Comparison of ENCODE assay signal across 9 cellular contexts in the genomic region with DNA sequence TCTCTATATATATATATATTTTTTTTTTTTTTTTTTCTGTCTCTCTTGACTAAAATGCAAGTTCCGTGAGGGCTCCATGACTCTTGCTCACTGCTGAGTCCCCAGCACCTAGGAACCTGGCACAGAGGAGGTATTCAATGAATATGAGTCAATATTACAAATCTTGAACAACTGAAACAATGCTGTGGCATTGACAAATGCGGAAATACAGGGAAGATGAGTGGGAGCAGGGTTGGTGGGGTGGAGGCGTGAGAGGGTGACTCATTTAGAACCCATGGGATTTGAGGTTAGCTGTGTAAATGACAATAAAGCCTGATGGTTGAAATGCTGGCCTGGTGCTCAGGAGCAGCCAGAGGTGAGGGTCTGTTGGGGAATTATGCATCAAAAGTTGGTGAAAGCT.
A peak's percentile ranks its signal among the peaks of the same experiment; 100 is the strongest.
DNase-seq lines count a peak whose midpoint lies in the region; ATAC-seq, FAIRE-seq and TF ChIP-seq lines count a peak whose summit lies in the region.
"Had no signal": no experiment of that assay in that cellular context is flagged by ENCODE, and none has a peak within 500 bp of the region (broad histone marks: within the 10 kb centered on the region; RNA-seq: fewer than 3 reads in every experiment).

No MANE protein-coding gene starts in this region.

- POLR2A ChIA-PET in OCI-LY7 (lab: Charles Lee) (interaction anchor here (1.2 to 12.5 kb wide), 3 partner anchors 12 to 121 kb away, joined by 3 to 160 read pairs (median 8); no protein-coding TSS in a partner anchor), K562 (lab: Yijun Ruan, JAX) (no interaction called here)

- H3K27ac ChIP-seq in OCI-LY7 (ENCODE audit: low read depth, low read length, poor library complexity, severe bottlenecking), result peak overlapping the region; percentile 45
- H3K27ac ChIP-seq in K562 (ENCODE audit: extremely low read depth, low read depth, low read length), result no peak overlapping the region

- ATAC-seq in K562 (no peak), HG02938 (IDR thresholded peaks at IDR 0.05; ENCODE audit: unreplicated experiment) (no peak), GM21390 (IDR thresholded peaks at IDR 0.05; ENCODE audit: unreplicated experiment) (no peak)

- no peak overlapping the region for H3K9ac ChIP-seq in K562 (ENCODE audit: insufficient read depth in 1 of 2, low read depth in 2 of 2, low read length in 2 of 2)

- no peak for TF ChIP-seq EP300 in K562 (IDR thresholded peaks at IDR 0.05; ENCODE audit: low read length)

- TF ChIP-seq CTCF in OCI-LY7 (conservative IDR thresholded peaks at IDR 0.05; ENCODE audit: low read length) (no peak), K562 (IDR thresholded peaks at IDR 0.05 in 2 of 3, conservative IDR thresholded peaks at IDR 0.05 in 1 of 3; ENCODE audit: insufficient read depth in 2 of 3, low read depth in 1 of 3, low read length in 3 of 3) (no peak), GM13976 (IDR thresholded peaks at IDR 0.05; ENCODE audit: borderline replicate concordance, control extremely low read depth, extremely low read depth, insufficient read depth, missing control alignments) (no peak)

- no peak for TF ChIP-seq RAD21 in K562 (CRISPR knock-in tag; conservative IDR thresholded peaks at IDR 0.05 in 1 of 2, IDR thresholded peaks at IDR 0.05 in 1 of 2)

- H3K4me1 ChIP-seq in OCI-LY7 (ENCODE audit: insufficient read depth, low read length, poor library complexity, severe bottlenecking) (peaks cover 69% of the 10 kb centered on the region), K562 (replicated peaks in 1 of 2; ENCODE audit: control insufficient read depth in 2 of 2, insufficient read depth in 2 of 2, low read length in 2 of 2) (peaks cover 5 to 8% of the 10 kb centered on the region in 2 experiments; a peak in 4 of 5 replicates)

- H3K9me3 ChIP-seq in OCI-LY7 (ENCODE audit: low read length) (no peaks in the 10 kb centered on the region), K562 (replicated peaks; ENCODE audit: control insufficient read depth, insufficient read depth, low read depth, low read length) (no peaks in the 10 kb centered on the region)

- TF ChIP-seq POLR2A in GM12891 (IDR thresholded peaks at IDR 0.05; ENCODE audit: low read depth, low read length) (no peak), K562 (conservative IDR thresholded peaks at IDR 0.05) (no peak)

- DNase-seq in GM12891 (ENCODE audit: insufficient read length, low spot score) (no peak), OCI-LY7 (ENCODE audit: low spot score) (no peak), K562 (ENCODE audit: extremely low read depth in 1 of 4, low spot score in 3 of 4) (no peak), HuH-7 (ENCODE audit: low spot score) (no peak), GM13976 (ENCODE audit: low spot score) (no peak)
- peak; percentile 15 to 52 for DNase-seq in stimulated activated CD4-positive, alpha-beta T cell treated with anti-CD3 and anti-CD28 coated beads, Interleukin-12 subunit alpha, Interleukin-12 subunit beta, amount 100 ng/mL, for 24 hours (ENCODE audit: low read depth in 2 of 2)
- DNase-seq: NCI-H1694 treated with DMSO at 0.1 percent for 48 hours had no signal

- BruUV-seq in OCI-LY7 (replicated peaks; lab: Mats Ljungman, UMichigan) (no TSS peak), K562 (replicated peaks; lab: Mats Ljungman, UMichigan) (no TSS peak)

- H4K20me1 ChIP-seq in OCI-LY7 (ENCODE audit: insufficient read depth, low read length) (no peaks in the 10 kb centered on the region), K562 (replicated peaks; ENCODE audit: control insufficient read depth, insufficient read depth, low read length) (no peaks in the 10 kb centered on the region)

- no peaks in the 10 kb centered on the region for H3K9me2 ChIP-seq in OCI-LY7 (ENCODE audit: insufficient read depth, low read length)

- H3K4me3 ChIP-seq in OCI-LY7 (ENCODE audit: low read depth, low read length, poor library complexity, severe bottlenecking) (no peak overlapping the region), K562 (no peak overlapping the region)

- H3K4me2 ChIP-seq in OCI-LY7 (ENCODE audit: low read length), result no peak overlapping the region
- no peak overlapping the region for H3K4me2 ChIP-seq in K562 (ENCODE audit: insufficient read depth, low read length)

- FAIRE-seq in GM12891 (lab: Jason Lieb, UNC) (peak; percentile 60), K562 (lab: Jason Lieb, UNC) (no peak)

- CTCF ChIA-PET in OCI-LY7 (lab: Charles Lee; ENCODE audit: unreplicated experiment) (interaction anchor here (0.8 to 1.8 kb wide), 2 partner anchors 84 to 123 kb away, joined by 4 to 5 read pairs; no protein-coding TSS in a partner anchor), K562 (lab: Yijun Ruan, JAX; ENCODE audit: low intra/inter-chr PET ratio) (no interaction called here)

- peaks cover 9% of the 10 kb centered on the region; the same call in 1 of the 2 replicates for H3K79me2 ChIP-seq in OCI-LY7 (ENCODE audit: insufficient read depth, low read depth, low read length)
- H3K79me2 ChIP-seq in K562 (ENCODE audit: control insufficient read depth, insufficient read depth, low read length), result no peaks in the 10 kb centered on the region

- intact Hi-C loops in OCI-LY7 (cut with micrococcal nuclease; ENCODE audit: unreplicated experiment) (no loop called here), K562 (cut with micrococcal nuclease) (no loop called here)

- 42% methylated on average over 2 of the region's 3 CpGs for WGBS in K562 (ENCODE audit: insufficient coverage, low coverage, missing lambda C conversion rate)

- H3K9me1 ChIP-seq in K562 (ENCODE audit: control insufficient read depth, insufficient read depth, low read length), result no peaks in the 10 kb centered on the region

- in situ Hi-C loops in K562 (cut with MboI) (no loop called here), GM13976 (cut with MboI; ENCODE audit: low sequenced_read_pairs, unreplicated experiment) (no loop called here)

- H3K27me3 ChIP-seq in K562 (ENCODE audit: control insufficient read depth in 2 of 2, insufficient read depth in 2 of 2, low read length in 2 of 2), result peaks cover 0 to 5% of the 10 kb centered on the region in 2 experiments; a peak in 1 of 5 replicates

- H3K36me3 ChIP-seq in OCI-LY7 (ENCODE audit: insufficient read depth, low read length), result 0 out of 2 replicates have a peak, but pooled peaks cover 6% of the 10 kb centered on the region
- no peaks in the 10 kb centered on the region for H3K36me3 ChIP-seq in K562 (ENCODE audit: control insufficient read depth, insufficient read depth, low read length)

- H2AFZ ChIP-seq in OCI-LY7 (ENCODE audit: low read length) (no peak overlapping the region), K562 (ENCODE audit: low read depth, low read length) (no peak overlapping the region)

TF ChIP-seq in GM12891, 5 proteins besides CTCF, POLR2A, EP300 and RAD21:
- no peak for TF ChIP-seq POLR2AphosphoS5 (IDR thresholded peaks at IDR 0.05; ENCODE audit: low read depth, low read length)
- TF ChIP-seq PAX5 (IDR thresholded peaks at IDR 0.05; ENCODE audit: insufficient read depth, low read length, severe bottlenecking), result no peak
- no peak for TF ChIP-seq SPI1 (IDR thresholded peaks at IDR 0.05; ENCODE audit: low read depth, low read length)
- TF ChIP-seq POU2F2 (IDR thresholded peaks at IDR 0.05; ENCODE audit: low read depth, low read length), result no peak
- no peak for TF ChIP-seq TAF1 (IDR thresholded peaks at IDR 0.05; ENCODE audit: low read depth, low read length)
TF ChIP-seq in GM12891: peak in this region for 0.

TF ChIP-seq in K562, 482 proteins besides CTCF, POLR2A, EP300 and RAD21:
- peak; percentile 68 for TF ChIP-seq EGR1 (conservative IDR thresholded peaks at IDR 0.05)
- TF ChIP-seq SIN3A (IDR thresholded peaks at IDR 0.05; ENCODE audit: borderline replicate concordance in 2 of 2, control insufficient read depth in 1 of 2, low read depth in 2 of 2, low read length in 2 of 2), result no peak
- no peak for TF ChIP-seq ZNF695 (CRISPR knock-in tag; IDR thresholded peaks at IDR 0.05)
- no peak for TF ChIP-seq SP2 (IDR thresholded peaks at IDR 0.05; ENCODE audit: extremely low read depth, low read depth, low read length, poor library complexity, severe bottlenecking)
- TF ChIP-seq TGIF2 (CRISPR knock-in tag; IDR thresholded peaks at IDR 0.05), result no peak
- peak; percentile 41; the same call in 1 of the 2 replicates for TF ChIP-seq JUND (IDR thresholded peaks at IDR 0.05; ENCODE audit: borderline replicate concordance, low read depth, low read length)
- no peak for TF ChIP-seq JUND (tag; IDR thresholded peaks at IDR 0.05; ENCODE audit: borderline replicate concordance, low read depth, low read length)
- no peak for TF ChIP-seq ZNF316 (IDR thresholded peaks at IDR 0.05)
- TF ChIP-seq, protein P1, sequence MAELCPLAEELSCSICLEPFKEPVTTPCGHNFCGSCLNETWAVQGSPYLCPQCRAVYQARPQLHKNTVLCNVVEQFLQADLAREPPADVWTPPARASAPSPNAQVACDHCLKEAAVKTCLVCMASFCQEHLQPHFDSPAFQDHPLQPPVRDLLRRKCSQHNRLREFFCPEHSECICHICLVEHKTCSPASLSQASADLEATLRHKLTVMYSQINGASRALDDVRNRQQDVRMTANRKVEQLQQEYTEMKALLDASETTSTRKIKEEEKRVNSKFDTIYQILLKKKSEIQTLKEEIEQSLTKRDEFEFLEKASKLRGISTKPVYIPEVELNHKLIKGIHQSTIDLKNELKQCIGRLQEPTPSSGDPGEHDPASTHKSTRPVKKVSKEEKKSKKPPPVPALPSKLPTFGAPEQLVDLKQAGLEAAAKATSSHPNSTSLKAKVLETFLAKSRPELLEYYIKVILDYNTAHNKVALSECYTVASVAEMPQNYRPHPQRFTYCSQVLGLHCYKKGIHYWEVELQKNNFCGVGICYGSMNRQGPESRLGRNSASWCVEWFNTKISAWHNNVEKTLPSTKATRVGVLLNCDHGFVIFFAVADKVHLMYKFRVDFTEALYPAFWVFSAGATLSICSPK (IDR thresholded peaks at IDR 0.05; ENCODE audit: borderline replicate concordance), result no peak
- TF ChIP-seq, protein P2, sequence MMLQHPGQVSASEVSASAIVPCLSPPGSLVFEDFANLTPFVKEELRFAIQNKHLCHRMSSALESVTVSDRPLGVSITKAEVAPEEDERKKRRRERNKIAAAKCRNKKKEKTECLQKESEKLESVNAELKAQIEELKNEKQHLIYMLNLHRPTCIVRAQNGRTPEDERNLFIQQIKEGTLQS (IDR thresholded peaks at IDR 0.05), result peak; percentile 23; the same call in 1 of the 2 replicates
- TF ChIP-seq, protein P2 (CRISPR knock-in tag; conservative IDR thresholded peaks at IDR 0.05), result no peak
- no peak for TF ChIP-seq PHF20 (IDR thresholded peaks at IDR 0.05; ENCODE audit: partially characterized antibody)

Comparison
In these comparisons a context has a peak if more than half of its experiments do, and no peak if none do; other contexts are left out.
1. DNase-seq: peak in stimulated activated CD4-positive, alpha-beta T cell treated with anti-CD3 and anti-CD28 coated beads, Interleukin-12 subunit alpha, Interleukin-12 subunit beta, amount 100 ng/mL, for 24 hours (2 of 2); none in GM12891 (single experiment), OCI-LY7 (single experiment), K562 (0 of 4), HuH-7 (single experiment) and GM13976 (single experiment).